ENCODE assay signal across 9 cellular contexts in genomic region chr3:73094127-73094526, GRCh38. TPM values are rescaled to one million over a fixed set of nuclear protein-coding genes. Genes with fewer than 3 reads are reported as not detected.
DNase-seq lines count a peak whose midpoint lies in the region; ATAC-seq, FAIRE-seq and TF ChIP-seq lines count a peak whose summit lies in the region.
"Had no signal": no experiment of that assay in that cellular context is flagged by ENCODE, and none has a peak within 500 bp of the region (broad histone marks: within the 10 kb centered on the region; RNA-seq: fewer than 3 reads in every experiment).

No MANE protein-coding gene starts in this region.

- no peaks in the 10 kb centered on the region for H3K27me3 ChIP-seq in naive thymus-derived CD4-positive, alpha-beta T cell (ENCODE audit: control insufficient read depth in 2 of 2, insufficient read depth in 2 of 2, low read length in 2 of 2)

- H3K4me1 ChIP-seq in naive thymus-derived CD4-positive, alpha-beta T cell (ENCODE audit: control insufficient read depth in 2 of 2, insufficient read depth in 2 of 2, low read length in 2 of 2): no peaks in the 10 kb centered on the region

- H3K4me3 ChIP-seq in naive thymus-derived CD4-positive, alpha-beta T cell (ENCODE audit: low read length): no peak overlapping the region

- peak; percentile 22 for ATAC-seq in naive thymus-derived CD4-positive, alpha-beta T cell
- ATAC-seq in HG02973 (IDR thresholded peaks at IDR 0.05; ENCODE audit: unreplicated experiment) (no peak), HG03139 (IDR thresholded peaks at IDR 0.05; ENCODE audit: unreplicated experiment) (no peak)

- H3K4me1 Mint-ChIP-seq in naive thymus-derived CD4-positive, alpha-beta T cell: peaks cover 0 to 8% (median 7%) of the 10 kb centered on the region in 7 donors

- intact Hi-C loops in naive thymus-derived CD4-positive, alpha-beta T cell (cut with micrococcal nuclease): no loop called here

- H3K27ac ChIP-seq in naive thymus-derived CD4-positive, alpha-beta T cell (ENCODE audit: low read depth, low read length): no peak overlapping the region

- H3K27ac Mint-ChIP-seq in naive thymus-derived CD4-positive, alpha-beta T cell: peak overlapping the region in 3 of 9 donors; percentile 27 to 38 (median 34)

- H3K4me3 Mint-ChIP-seq in naive thymus-derived CD4-positive, alpha-beta T cell: peak overlapping the region in 3 of 10 donors; percentile 13 to 53 (median 51)

- no peaks in the 10 kb centered on the region for H3K36me3 ChIP-seq in naive thymus-derived CD4-positive, alpha-beta T cell (ENCODE audit: control insufficient read depth in 2 of 3, insufficient read depth in 3 of 3, low read length in 3 of 3)

- H3K36me3 Mint-ChIP-seq in naive thymus-derived CD4-positive, alpha-beta T cell: no peaks in the 10 kb centered on the region

- POLR2A ChIA-PET in naive thymus-derived CD4-positive, alpha-beta T cell (lab: Charles Lee): no interaction called here

- TF ChIP-seq POLR2A in GM12891 (IDR thresholded peaks at IDR 0.05; ENCODE audit: low read depth, low read length): no peak

- H3K9me3 Mint-ChIP-seq in naive thymus-derived CD4-positive, alpha-beta T cell: peaks cover 0 to 5% (median 0%) of the 10 kb centered on the region in 11 donors

- no peaks in the 10 kb centered on the region for H3K9me3 ChIP-seq in naive thymus-derived CD4-positive, alpha-beta T cell (ENCODE audit: control insufficient read depth in 2 of 3, low read length in 3 of 3)

- CTCF ChIA-PET in naive thymus-derived CD4-positive, alpha-beta T cell (lab: Charles Lee): no interaction called here

- no peak for FAIRE-seq in GM12891 (lab: Jason Lieb, UNC)

- DNase-seq in GM12891 (ENCODE audit: insufficient read length, low spot score) (peak; percentile 25), HuH-7.5 (ENCODE audit: low spot score) (peak; percentile 19), UCSD-AML1 (lab: John Stamatoyannopoulos, UW; ENCODE audit: unreplicated experiment) (peak; percentile 54), NCI-H1092 (lab: John Stamatoyannopoulos, UW) (no peak)
- no peak for DNase-seq in naive thymus-derived CD4-positive, alpha-beta T cell
- DNase-seq: NCI-H1436 treated with DMSO at 0.1 percent for 48 hours; stimulated activated CD4-positive, alpha-beta T cell treated with anti-CD3 and anti-CD28 coated beads, Interleukin-15, amount 100 ng/mL, for 24 hours had no signal

- peaks cover 0 to 10% (median 3%) of the 10 kb centered on the region in 5 donors for H3K27me3 Mint-ChIP-seq in naive thymus-derived CD4-positive, alpha-beta T cell

TF ChIP-seq in GM12891, 5 proteins besides CTCF, POLR2A, EP300 and RAD21:
- no peak for TF ChIP-seq TAF1 (IDR thresholded peaks at IDR 0.05; ENCODE audit: low read depth, low read length)
- TF ChIP-seq PAX5 (IDR thresholded peaks at IDR 0.05; ENCODE audit: insufficient read depth, low read length, severe bottlenecking): no peak
- TF ChIP-seq POLR2AphosphoS5 (IDR thresholded peaks at IDR 0.05; ENCODE audit: low read depth, low read length): no peak
- no peak for TF ChIP-seq POU2F2 (IDR thresholded peaks at IDR 0.05; ENCODE audit: low read depth, low read length)
- TF ChIP-seq SPI1 (IDR thresholded peaks at IDR 0.05; ENCODE audit: low read depth, low read length): no peak
TF ChIP-seq in GM12891: peak in this region for 0.

RNA-seq across cellular contexts. Expression of gene EBLN2, which starts 32.7 kb away (rescaled TPM):
- polyA plus RNA-seq in GM12891 (2012; ENCODE audit: low read depth, missing spikeins): 0.72 TPM
- total RNA-seq in naive thymus-derived CD4-positive, alpha-beta T cell: 10 to 100 TPM in 2 of 5 experiments, 1 to 10 TPM in 3; 6.7 to 12.9 (median 9.8) TPM
- 1 to 10 TPM; 1.1 to 2.5 TPM for polyA plus RNA-seq in naive thymus-derived CD4-positive, alpha-beta T cell

Comparison
In these comparisons a context has a peak if more than half of its experiments do, and no peak if none do; other contexts are left out.
1. DNase-seq: peak in GM12891 (single experiment), HuH-7.5 (single experiment) and UCSD-AML1 (single experiment); none in naive thymus-derived CD4-positive, alpha-beta T cell (0 of 9) and NCI-H1092 (single experiment).